1 cellular context compared by ENCODE assay signal in genomic region chr10:114255227-114255626, GRCh38.
A peak's percentile ranks its signal among the peaks of the same experiment; 100 is the strongest.
TF ChIP-seq lines count a peak whose summit lies in the region.

No MANE protein-coding gene starts in this region.

TF ChIP-seq in HepG2, 621 proteins besides CTCF, POLR2A, EP300 and RAD21:
- TF ChIP-seq NFYC (CRISPR knock-in tag; IDR thresholded peaks at IDR 0.05) (0 out of 2 replicates have a peak, but pooled peaks have one; percentile 15), ZNF556 (CRISPR knock-in tag; IDR thresholded peaks at IDR 0.05; ENCODE audit: borderline replicate concordance) (no peak), ZSCAN22 (CRISPR knock-in tag; IDR thresholded peaks at IDR 0.05) (no peak), THAP8 (CRISPR knock-in tag; IDR thresholded peaks at IDR 0.05; ENCODE audit: borderline replicate concordance) (no peak)
TF ChIP-seq in HepG2: peak in this region for 1.
